Comparison of ENCODE assay signal across 13 cellular contexts in the genomic region with DNA sequence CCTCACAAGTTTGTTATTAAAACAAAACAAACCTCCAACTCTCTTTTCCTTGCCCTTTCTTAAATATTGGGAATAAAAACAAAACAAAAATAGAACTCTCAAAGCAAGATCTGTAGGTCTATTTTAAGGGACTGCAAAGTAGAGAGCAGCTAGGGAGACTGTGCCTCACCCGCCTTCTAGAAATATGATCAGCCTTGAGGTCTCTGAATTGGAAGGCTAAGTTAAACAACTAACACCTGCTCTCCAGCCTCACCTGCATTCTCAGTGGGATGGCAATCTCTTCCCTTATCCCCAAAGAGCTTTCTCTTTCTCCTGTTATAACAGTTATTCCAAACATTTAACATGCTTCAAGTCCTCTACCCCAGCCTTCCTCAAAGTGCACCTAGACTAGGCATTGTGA.
DNase-seq lines count a peak whose midpoint lies in the region; ATAC-seq and TF ChIP-seq lines count a peak whose summit lies in the region.
"Had no signal": no experiment of that assay in that cellular context is flagged by ENCODE, and none has a peak within 500 bp of the region (broad histone marks: within the 10 kb centered on the region; RNA-seq: fewer than 3 reads in every experiment).

No MANE protein-coding gene starts in this region.

- no peaks in the 10 kb centered on the region for H3K4me1 ChIP-seq in prostate gland (replicated peaks)
- H3K4me1 ChIP-seq: BLaER1 had no signal

- 35% methylated on average over 1 of the region's 1 CpG for WGBS in prostate gland

- peak; percentile 46 for DNase-seq in DMS53 (lab: John Stamatoyannopoulos, UW)
- DNase-seq in NCI-H146 treated with DMSO at 0.1 percent for 48 hours (lab: John Stamatoyannopoulos, UW; ENCODE audit: unreplicated experiment): peak; percentile 33
- DNase-seq in NCI-H510A (lab: John Stamatoyannopoulos, UW): peak; percentile 42
- DNase-seq in myocyte (ENCODE audit: low read depth): peak; percentile 33
- no peak for DNase-seq in progenitor cell of endocrine pancreas (ENCODE audit: low spot score, unreplicated experiment)
- no peak for DNase-seq in prostate gland (ENCODE audit: low spot score)
- DNase-seq: CD4-positive, alpha-beta memory T cell; DMS153; KG1; NCI-H1694 treated with DMSO at 0.1 percent for 48 hours; NCI-H446 treated with DMSO at 0.1 percent for 48 hours had no signal

- H3K9me3 Mint-ChIP-seq in progenitor cell of endocrine pancreas (ENCODE audit: low read depth): peaks cover 11% of the 10 kb centered on the region

- no peak for TF ChIP-seq CTCF in progenitor cell of endocrine pancreas (IDR thresholded peaks at IDR 0.05; ENCODE audit: unreplicated experiment)
- TF ChIP-seq CTCF in prostate gland (IDR thresholded peaks at IDR 0.05): no peak

- no peaks in the 10 kb centered on the region for H3K4me1 Mint-ChIP-seq in progenitor cell of endocrine pancreas (ENCODE audit: low read depth)
- H3K4me1 Mint-ChIP-seq: CD4-positive, alpha-beta memory T cell had no signal

- H3K36me3 ChIP-seq in prostate gland: no peaks in the 10 kb centered on the region
- H3K36me3 ChIP-seq: BLaER1 had no signal

- no peaks in the 10 kb centered on the region for H3K27me3 Mint-ChIP-seq in progenitor cell of endocrine pancreas

- H3K9me3 ChIP-seq in prostate gland: no peaks in the 10 kb centered on the region
- H3K9me3 ChIP-seq: BLaER1 had no signal

- no peak overlapping the region for H3K4me3 ChIP-seq in prostate gland
- H3K4me3 ChIP-seq: BLaER1 had no signal

- intact Hi-C loops in prostate gland (cut with DNase I): no loop called here

- H3K4me3 Mint-ChIP-seq in progenitor cell of endocrine pancreas (ENCODE audit: low read depth): no peak overlapping the region
- H3K4me3 Mint-ChIP-seq: CD4-positive, alpha-beta memory T cell had no signal

- no peak for TF ChIP-seq POLR2A in prostate gland (IDR thresholded peaks at IDR 0.05)

- ATAC-seq in GM21515 (IDR thresholded peaks at IDR 0.05; ENCODE audit: unreplicated experiment): no peak

- no peak overlapping the region for H3K27ac ChIP-seq in prostate gland
- H3K27ac ChIP-seq: BLaER1 had no signal

- H3K27ac Mint-ChIP-seq in progenitor cell of endocrine pancreas: no peak overlapping the region
- H3K27ac Mint-ChIP-seq: CD4-positive, alpha-beta memory T cell had no signal

- H3K36me3 Mint-ChIP-seq in progenitor cell of endocrine pancreas (ENCODE audit: insufficient read depth): peaks cover 1% of the 10 kb centered on the region
- H3K36me3 Mint-ChIP-seq: CD4-positive, alpha-beta memory T cell had no signal

- H3K27me3 ChIP-seq in prostate gland (replicated peaks; ENCODE audit: insufficient read depth): no peaks in the 10 kb centered on the region
- H3K27me3 ChIP-seq: BLaER1 had no signal

Comparison
In these comparisons a context has a peak if more than half of its experiments do, and no peak if none do; other contexts are left out.
1. DNase-seq: peak in DMS53 (single experiment), NCI-H146 treated with DMSO at 0.1 percent for 48 hours (single experiment), NCI-H510A (single experiment) and myocyte (single experiment); none in progenitor cell of endocrine pancreas (single experiment) and prostate gland (single experiment).